Comparison of ENCODE assay signal across 1 cellular context in genomic region chr4:60579335-60579734, GRCh38.
TF ChIP-seq lines count a peak whose summit lies in the region.

No MANE protein-coding gene starts in this region.

TF ChIP-seq in GM23338, 12 proteins besides CTCF, POLR2A, EP300 and RAD21 (continued from another document):
- TF ChIP-seq, protein P1, sequence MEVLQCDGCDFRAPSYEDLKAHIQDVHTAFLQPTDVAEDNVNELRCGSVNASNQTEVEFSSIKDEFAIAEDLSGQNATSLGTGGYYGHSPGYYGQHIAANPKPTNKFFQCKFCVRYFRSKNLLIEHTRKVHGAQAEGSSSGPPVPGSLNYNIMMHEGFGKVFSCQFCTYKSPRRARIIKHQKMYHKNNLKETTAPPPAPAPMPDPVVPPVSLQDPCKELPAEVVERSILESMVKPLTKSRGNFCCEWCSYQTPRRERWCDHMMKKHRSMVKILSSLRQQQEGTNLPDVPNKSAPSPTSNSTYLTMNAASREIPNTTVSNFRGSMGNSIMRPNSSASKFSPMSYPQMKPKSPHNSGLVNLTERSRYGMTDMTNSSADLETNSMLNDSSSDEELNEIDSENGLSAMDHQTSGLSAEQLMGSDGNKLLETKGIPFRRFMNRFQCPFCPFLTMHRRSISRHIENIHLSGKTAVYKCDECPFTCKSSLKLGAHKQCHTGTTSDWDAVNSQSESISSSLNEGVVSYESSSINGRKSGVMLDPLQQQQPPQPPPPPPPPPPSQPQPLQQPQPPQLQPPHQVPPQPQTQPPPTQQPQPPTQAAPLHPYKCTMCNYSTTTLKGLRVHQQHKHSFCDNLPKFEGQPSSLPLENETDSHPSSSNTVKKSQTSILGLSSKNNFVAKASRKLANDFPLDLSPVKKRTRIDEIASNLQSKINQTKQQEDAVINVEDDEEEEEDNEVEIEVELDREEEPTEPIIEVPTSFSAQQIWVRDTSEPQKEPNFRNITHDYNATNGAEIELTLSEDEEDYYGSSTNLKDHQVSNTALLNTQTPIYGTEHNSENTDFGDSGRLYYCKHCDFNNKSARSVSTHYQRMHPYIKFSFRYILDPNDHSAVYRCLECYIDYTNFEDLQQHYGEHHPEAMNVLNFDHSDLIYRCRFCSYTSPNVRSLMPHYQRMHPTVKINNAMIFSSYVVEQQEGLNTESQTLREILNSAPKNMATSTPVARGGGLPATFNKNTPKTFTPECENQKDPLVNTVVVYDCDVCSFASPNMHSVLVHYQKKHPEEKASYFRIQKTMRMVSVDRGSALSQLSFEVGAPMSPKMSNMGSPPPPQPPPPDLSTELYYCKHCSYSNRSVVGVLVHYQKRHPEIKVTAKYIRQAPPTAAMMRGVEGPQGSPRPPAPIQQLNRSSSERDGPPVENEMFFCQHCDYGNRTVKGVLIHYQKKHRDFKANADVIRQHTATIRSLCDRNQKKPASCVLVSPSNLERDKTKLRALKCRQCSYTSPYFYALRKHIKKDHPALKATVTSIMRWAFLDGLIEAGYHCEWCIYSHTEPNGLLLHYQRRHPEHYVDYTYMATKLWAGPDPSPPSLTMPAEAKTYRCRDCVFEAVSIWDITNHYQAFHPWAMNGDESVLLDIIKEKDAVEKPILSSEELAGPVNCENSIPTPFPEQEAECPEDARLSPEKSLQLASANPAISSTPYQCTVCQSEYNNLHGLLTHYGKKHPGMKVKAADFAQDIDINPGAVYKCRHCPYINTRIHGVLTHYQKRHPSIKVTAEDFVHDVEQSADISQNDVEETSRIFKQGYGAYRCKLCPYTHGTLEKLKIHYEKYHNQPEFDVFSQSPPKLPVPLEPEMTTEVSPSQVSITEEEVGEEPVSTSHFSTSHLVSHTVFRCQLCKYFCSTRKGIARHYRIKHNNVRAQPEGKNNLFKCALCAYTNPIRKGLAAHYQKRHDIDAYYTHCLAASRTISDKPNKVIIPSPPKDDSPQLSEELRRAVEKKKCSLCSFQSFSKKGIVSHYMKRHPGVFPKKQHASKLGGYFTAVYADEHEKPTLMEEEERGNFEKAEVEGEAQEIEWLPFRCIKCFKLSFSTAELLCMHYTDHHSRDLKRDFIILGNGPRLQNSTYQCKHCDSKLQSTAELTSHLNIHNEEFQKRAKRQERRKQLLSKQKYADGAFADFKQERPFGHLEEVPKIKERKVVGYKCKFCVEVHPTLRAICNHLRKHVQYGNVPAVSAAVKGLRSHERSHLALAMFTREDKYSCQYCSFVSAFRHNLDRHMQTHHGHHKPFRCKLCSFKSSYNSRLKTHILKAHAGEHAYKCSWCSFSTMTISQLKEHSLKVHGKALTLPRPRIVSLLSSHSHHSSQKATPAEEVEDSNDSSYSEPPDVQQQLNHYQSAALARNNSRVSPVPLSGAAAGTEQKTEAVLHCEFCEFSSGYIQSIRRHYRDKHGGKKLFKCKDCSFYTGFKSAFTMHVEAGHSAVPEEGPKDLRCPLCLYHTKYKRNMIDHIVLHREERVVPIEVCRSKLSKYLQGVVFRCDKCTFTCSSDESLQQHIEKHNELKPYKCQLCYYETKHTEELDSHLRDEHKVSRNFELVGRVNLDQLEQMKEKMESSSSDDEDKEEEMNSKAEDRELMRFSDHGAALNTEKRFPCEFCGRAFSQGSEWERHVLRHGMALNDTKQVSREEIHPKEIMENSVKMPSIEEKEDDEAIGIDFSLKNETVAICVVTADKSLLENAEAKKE (CRISPR knock-in tag; IDR thresholded peaks at IDR 0.05), result no peak
- TF ChIP-seq POLR2AphosphoS5 (IDR thresholded peaks at IDR 0.05; ENCODE audit: low read depth) (no peak), CREB1 (CRISPR knock-in tag; IDR thresholded peaks at IDR 0.05; ENCODE audit: low read depth) (no peak), ZNF114 (CRISPR knock-in tag; IDR thresholded peaks at IDR 0.05) (no peak), JUNB (IDR thresholded peaks at IDR 0.05; ENCODE audit: unreplicated experiment) (no peak), ZNF331 (CRISPR knock-in tag; IDR thresholded peaks at IDR 0.05; ENCODE audit: low read depth) (no peak)
TF ChIP-seq in GM23338: peak in this region for 0.
